ENCODE assay signal across 10 cellular contexts in the genomic region with DNA sequence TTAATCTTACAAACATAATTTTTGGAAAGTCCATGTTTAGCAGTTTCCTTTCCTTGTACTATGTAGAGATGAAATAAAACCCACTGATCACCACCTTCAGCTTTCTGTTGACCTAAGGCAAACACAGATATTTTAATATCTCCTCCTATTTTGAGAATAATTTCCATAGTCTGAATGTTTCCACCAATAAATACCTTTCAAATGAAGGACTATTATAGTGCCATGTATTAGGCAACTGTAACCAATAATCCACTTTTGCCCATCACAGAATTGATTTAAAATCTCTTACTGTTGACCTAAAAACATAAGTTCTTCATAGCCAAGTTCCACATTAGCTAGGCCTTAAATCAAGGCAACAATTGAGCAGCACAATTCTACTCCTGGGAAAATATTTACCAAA. TPM values are rescaled to one million over a fixed set of nuclear protein-coding genes. Genes with fewer than 3 reads are reported as not detected.
DNase-seq lines count a peak whose midpoint lies in the region; ATAC-seq and TF ChIP-seq lines count a peak whose summit lies in the region.
"Had no signal": no experiment of that assay in that cellular context is flagged by ENCODE, and none has a peak within 500 bp of the region (broad histone marks: within the 10 kb centered on the region; RNA-seq: fewer than 3 reads in every experiment).

No MANE protein-coding gene starts in this region.

- TF ChIP-seq POLR2A in Peyer's patch (IDR thresholded peaks at IDR 0.05) = no peak

- H2AFZ ChIP-seq in fibroblast of lung (ENCODE audit: low read length) = no peak overlapping the region

- TF ChIP-seq CTCF in Peyer's patch (IDR thresholded peaks at IDR 0.05) = no peak
- no peak for TF ChIP-seq CTCF in fibroblast of lung (conservative IDR thresholded peaks at IDR 0.05 in 1 of 2, IDR thresholded peaks at IDR 0.05 in 1 of 2; ENCODE audit: low read depth in 1 of 2, low read length in 2 of 2)

- H3K4me3 ChIP-seq in Peyer's patch = peak overlapping the region in 3 of 4 donors; percentile 56 to 87 (median 70)
- peak overlapping the region; percentile 81 to 94 (median 90) for H3K4me3 ChIP-seq in fibroblast of lung (replicated peaks in 1 of 4; ENCODE audit: control extremely low read depth in 1 of 4, insufficient read depth in 1 of 4, low read depth in 3 of 4, low read length in 4 of 4)
- peak overlapping the region; percentile 93 for H3K4me3 ChIP-seq in rectal smooth muscle tissue (ENCODE audit: low read length)

- peaks cover 59% of the 10 kb centered on the region for H3K79me2 ChIP-seq in fibroblast of lung (ENCODE audit: control insufficient read depth, insufficient read depth, low read length)

- no peak for DNase-seq in Peyer's patch
- no peak for DNase-seq in fibroblast of lung (ENCODE audit: low read depth in 2 of 2)
- no peak for DNase-seq in HuH-7 (ENCODE audit: low spot score)
- no peak for DNase-seq in NOMO-1 (lab: John Stamatoyannopoulos, UW; ENCODE audit: unreplicated experiment in 2 of 2)
- no peak for DNase-seq in foreskin melanocyte
- DNase-seq: effector memory CD4-positive, alpha-beta T cell had no signal

- H3K4me2 ChIP-seq in fibroblast of lung (ENCODE audit: extremely low read depth, insufficient read depth, low read length) = peak overlapping the region; percentile 92

- H3K4me1 ChIP-seq in ES-I3 (ENCODE audit: insufficient read depth, low read length) (peaks cover 23% of the 10 kb centered on the region), Peyer's patch (peaks cover 0 to 21% (median 0%) of the 10 kb centered on the region in 4 donors), fibroblast of lung (ENCODE audit: control insufficient read depth, extremely low read depth, insufficient read depth, low read length) (no peaks in the 10 kb centered on the region), rectal smooth muscle tissue (ENCODE audit: control insufficient read depth, insufficient read depth, low read length) (no peaks in the 10 kb centered on the region)

- H3K27me3 ChIP-seq in Peyer's patch (no peaks in the 10 kb centered on the region), fibroblast of lung (ENCODE audit: control insufficient read depth, insufficient read depth, low read length) (no peaks in the 10 kb centered on the region), rectal smooth muscle tissue (ENCODE audit: control insufficient read depth, insufficient read depth, low read length) (no peaks in the 10 kb centered on the region)

- ATAC-seq in HG02885 (IDR thresholded peaks at IDR 0.05; ENCODE audit: poor library complexity, unreplicated experiment) = no peak

- H3K9me3 ChIP-seq in ES-I3 (ENCODE audit: control insufficient read depth, insufficient read depth, low read length) (no peaks in the 10 kb centered on the region), Peyer's patch (no peaks in the 10 kb centered on the region), fibroblast of lung (ENCODE audit: control insufficient read depth, insufficient read depth, low read depth, low read length) (no peaks in the 10 kb centered on the region)

- H3K36me3 ChIP-seq in ES-I3 (ENCODE audit: insufficient read depth, low read length) (no peaks in the 10 kb centered on the region), Peyer's patch (no peaks in the 10 kb centered on the region), fibroblast of lung (ENCODE audit: control insufficient read depth, insufficient read depth, low read length) (no peaks in the 10 kb centered on the region), rectal smooth muscle tissue (ENCODE audit: control insufficient read depth, insufficient read depth, low read length) (no peaks in the 10 kb centered on the region)

- peak overlapping the region in 3 of 4 donors; percentile 25 to 94 (median 74) for H3K27ac ChIP-seq in Peyer's patch
- H3K27ac ChIP-seq in fibroblast of lung (ENCODE audit: insufficient read depth, low read length) = peak overlapping the region; percentile 80
- H3K27ac ChIP-seq in rectal smooth muscle tissue (ENCODE audit: low read depth, low read length) = peak overlapping the region; percentile 28
- H3K27ac ChIP-seq: HL-60 had no signal

- H3K9ac ChIP-seq in ES-I3 (ENCODE audit: low read depth, low read length) = peak overlapping the region; percentile 86
- peak overlapping the region; percentile 50 for H3K9ac ChIP-seq in fibroblast of lung (ENCODE audit: insufficient read depth, low read length)
- H3K9ac ChIP-seq in rectal smooth muscle tissue (ENCODE audit: low read length) = no peak overlapping the region

- H4K20me1 ChIP-seq in fibroblast of lung (ENCODE audit: control insufficient read depth, extremely low read depth, insufficient read depth, low read length) = peaks cover 6% of the 10 kb centered on the region

RNA-seq across cellular contexts. Expression of a gene that starts 1.8 kb away (rescaled TPM):
- 100 to 1,000 TPM in 1 of 4 donors, 10 to 100 TPM in 3; 49.3 to 107 (median 53.9) TPM for total RNA-seq in Peyer's patch
- total RNA-seq in fibroblast of lung = 55.0 and 77.1 TPM in 2 replicates
- polyA plus RNA-seq in fibroblast of lung = 20.9 and 26.4 TPM in 2 replicates
- 16.1 and 21.8 TPM in 2 replicates for polyA plus RNA-seq in fibroblast of lung (2012)
- polyA minus RNA-seq in fibroblast of lung (ENCODE audit: low replicate concordance) = 13.4 and 13.9 TPM in 2 replicates

Comparison
In these comparisons a context has a peak if more than half of its experiments do, and no peak if none do; other contexts are left out.
1. H3K27ac ChIP-seq: peak in every context shown above with its lines; median percentile 80 in fibroblast of lung; 74 in Peyer's patch; 28 in rectal smooth muscle tissue.